ENCODE assay signal across 21 cellular contexts in genomic region chr10:61857746-61858145, GRCh38. TPM values are rescaled to one million over a fixed set of nuclear protein-coding genes. Genes with fewer than 3 reads are reported as not detected.
DNase-seq lines count a peak whose midpoint lies in the region; ATAC-seq and TF ChIP-seq lines count a peak whose summit lies in the region.
"Had no signal": no experiment of that assay in that cellular context is flagged by ENCODE, and none has a peak within 500 bp of the region (broad histone marks: within the 10 kb centered on the region; RNA-seq: fewer than 3 reads in every experiment).

No MANE protein-coding gene starts in this region.

- H3K27me3 ChIP-seq in GM23248 (replicated peaks; ENCODE audit: insufficient read depth), result no peaks in the 10 kb centered on the region
- H3K27me3 ChIP-seq in Panc1 (ENCODE audit: control insufficient read depth, insufficient read depth, low read length), result no peaks in the 10 kb centered on the region
- H3K27me3 ChIP-seq: BE2C; BLaER1 treated with 17β-estradiol and CSF1 and Interleukin-3, amounts not matched to agents 10 nM and 100 nM had no signal

- H2AFZ ChIP-seq in GM23248, result no peak overlapping the region

- H3K4me3 ChIP-seq in GM23248 (no peak overlapping the region), Panc1 (ENCODE audit: low read depth in 2 of 2, low read length in 2 of 2) (no peak overlapping the region)
- H3K4me3 ChIP-seq: A549; BLaER1 treated with 17β-estradiol and CSF1 and Interleukin-3, amounts not matched to agents 10 nM and 100 nM had no signal

- H3K36me3 ChIP-seq in GM23248 (ENCODE audit: low read depth) (no peaks in the 10 kb centered on the region), Panc1 (ENCODE audit: control insufficient read depth, insufficient read depth, low read length) (no peaks in the 10 kb centered on the region)
- H3K36me3 ChIP-seq: BE2C; BLaER1 treated with 17β-estradiol and CSF1 and Interleukin-3, amounts not matched to agents 10 nM and 100 nM had no signal

- TF ChIP-seq CTCF in Panc1 (IDR thresholded peaks at IDR 0.05), result no peak

- in situ Hi-C loops in GM23248 (cut with MboI) (no loop called here), Panc1 (cut with HindIII; ENCODE audit: low pct_unique_long_range_greater_than_20kb, low sequenced_read_pairs) (no loop called here)

- DNase-seq in GM23248 (peak; percentile 50), LHCN-M2 (ENCODE audit: low read depth) (peak; percentile 76), Panc1 (ENCODE audit: low read depth, low spot score) (no peak), myocyte (ENCODE audit: low read depth) (peak; percentile 70), substantia nigra (lab: John Stamatoyannopoulos, UW) (no peak)
- DNase-seq in activated CD8-positive, alpha-beta memory T cell treated with anti-CD3 and anti-CD28 coated beads for 24 hours, result no peak
- DNase-seq: 8988T; ACHN; AML-193; BE2C; Calu3; CD4-positive, alpha-beta T cell; CD8-positive, alpha-beta memory T cell; DMS53; DMS79 treated with DMSO at 0.1 percent for 48 hours; GF-D8; H7; HCEC 1CT had no signal

- H3F3A ChIP-seq in GM23248 (ENCODE audit: insufficient read depth), result no peaks in the 10 kb centered on the region

- H3K9ac ChIP-seq in GM23248, result no peak overlapping the region
- H3K9ac ChIP-seq: BLaER1 treated with 17β-estradiol and CSF1 and Interleukin-3, amounts not matched to agents 10 nM and 100 nM had no signal

- no TSS peak for BruUV-seq in Panc1 (replicated peaks; lab: Mats Ljungman, UMichigan)

- H3K4me1 ChIP-seq in GM23248 (ENCODE audit: insufficient read depth), result peaks cover 6% of the 10 kb centered on the region; the same call in 1 of the 2 replicates
- H3K4me1 ChIP-seq in Panc1 (ENCODE audit: control insufficient read depth, insufficient read depth, low read length), result no peaks in the 10 kb centered on the region
- H3K4me1 ChIP-seq: A549, BE2C had no signal

- H3K9me3 ChIP-seq in GM23248 (ENCODE audit: low read depth) (no peaks in the 10 kb centered on the region), Panc1 (ENCODE audit: control insufficient read depth, insufficient read depth, low read depth, low read length) (no peaks in the 10 kb centered on the region)
- H3K9me3 ChIP-seq: A549; BE2C; BLaER1 treated with 17β-estradiol and CSF1 and Interleukin-3, amounts not matched to agents 10 nM and 100 nM had no signal

- CTCF ChIA-PET in Panc1 (lab: Charles Lee), result no interaction called here

- no peaks in the 10 kb centered on the region for H3K9me2 ChIP-seq in GM23248 (ENCODE audit: insufficient read depth)

- 64 to 70% methylated on average over 2 of the region's 2 CpGs for WGBS in GM23248 (ENCODE audit: low coverage in 1 of 2, low lambda C conversion rate in 2 of 2, missing lambda C conversion rate in 2 of 2), 2 experiments

- peak overlapping the region; percentile 12 for H3K4me2 ChIP-seq in GM23248 (ENCODE audit: unreplicated experiment)
- H3K4me2 ChIP-seq: A549; BLaER1 treated with 17β-estradiol and CSF1 and Interleukin-3, amounts not matched to agents 10 nM and 100 nM had no signal

- intact Hi-C loops in Panc1 (cut with micrococcal nuclease; ENCODE audit: unreplicated experiment), result no loop called here

- ATAC-seq in Panc1 (no peak), HG02678 (IDR thresholded peaks at IDR 0.05; ENCODE audit: unreplicated experiment) (no peak)
- ATAC-seq: A549 had no signal

- H3K79me2 ChIP-seq in GM23248 (ENCODE audit: insufficient read depth), result no peaks in the 10 kb centered on the region

- H3K27ac ChIP-seq in GM23248, result no peak overlapping the region
- H3K27ac ChIP-seq in Panc1 (ENCODE audit: low read length), result peak overlapping the region; percentile 41; the same call in 1 of the 2 replicates
- H3K27ac ChIP-seq in substantia nigra (ENCODE audit: low read depth, low read length, poor library complexity, severe bottlenecking), result no peak overlapping the region
- H3K27ac ChIP-seq: A549; BLaER1 treated with 17β-estradiol and CSF1 and Interleukin-3, amounts not matched to agents 10 nM and 100 nM had no signal

- POLR2A ChIA-PET in Panc1 (lab: Charles Lee), result no interaction called here

- H4K20me1 ChIP-seq in GM23248 (ENCODE audit: insufficient read depth), result no peaks in the 10 kb centered on the region
- H4K20me1 ChIP-seq: BLaER1 treated with 17β-estradiol and CSF1 and Interleukin-3, amounts not matched to agents 10 nM and 100 nM had no signal

RNA-seq across cellular contexts. Expression of gene ARID5B, which starts 43.8 kb away (rescaled TPM):
- total RNA-seq in GM23248 (2014; rRNA removed; shearing (Covaris generic)), result 56.7 and 60.6 TPM in 2 replicates
- 76.8 and 78.8 TPM in 2 replicates for polyA plus RNA-seq in GM23248 (2016; fragmentation: Nextera tagmentation; extraction: Ambion mirVana)
- 11.0 and 17.4 TPM in 2 replicates for total RNA-seq in LHCN-M2 (2014; rRNA removed)
- polyA plus RNA-seq in LHCN-M2 (2012), result 10.1 TPM
- total RNA-seq in Panc1 (2021; ENCODE audit: unreplicated experiment), result 22.7 TPM
- 7.6 TPM for polyA plus RNA-seq in Panc1 (2012; ENCODE audit: insufficient read length)
- total RNA-seq in myocyte, result 15.8 and 15.9 TPM in 2 replicates
- polyA plus RNA-seq in myocyte (2012), result 11.0 TPM

Comparison
In these comparisons a context has a peak if more than half of its experiments do, and no peak if none do; other contexts are left out.
1. DNase-seq: peak in GM23248 (single experiment), LHCN-M2 (single experiment) and myocyte (single experiment); none in Panc1 (single experiment), substantia nigra (0 of 49) and activated CD8-positive, alpha-beta memory T cell treated with anti-CD3 and anti-CD28 coated beads for 24 hours (single experiment).